8 cellular contexts compared by ENCODE assay signal in the genomic region with DNA sequence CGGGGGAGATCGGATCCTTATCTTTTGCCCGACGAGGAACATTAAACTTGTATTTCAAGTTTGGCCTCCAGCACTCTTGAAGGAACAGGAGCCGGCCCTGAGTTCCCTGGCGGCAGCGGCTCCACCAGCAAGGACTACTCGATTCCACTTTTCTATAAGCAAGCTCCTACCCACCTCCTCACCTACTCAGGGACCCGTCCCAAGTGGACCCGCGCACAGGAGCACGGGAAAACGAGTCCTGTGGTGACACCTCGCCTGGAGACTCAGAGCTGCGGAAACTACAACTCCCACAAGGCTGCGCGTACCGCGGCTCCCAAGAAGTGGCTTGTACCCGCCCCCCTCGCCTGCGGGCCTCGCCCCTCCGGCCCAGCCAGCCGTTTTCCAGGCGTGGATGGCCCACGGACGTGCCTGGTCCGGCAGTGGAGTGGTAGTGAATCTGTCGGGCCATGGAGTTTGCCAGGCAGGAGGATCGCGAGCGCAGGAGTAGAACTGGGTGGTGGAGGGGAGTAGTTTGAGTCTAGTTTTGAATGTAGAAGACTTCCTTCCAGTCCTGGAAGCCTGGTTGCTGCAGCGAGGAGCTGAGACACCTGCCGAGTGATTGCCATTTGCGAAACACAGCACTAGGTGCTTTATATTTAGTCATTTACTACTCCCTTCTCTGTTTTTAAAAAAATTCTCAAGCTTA. TPM values are rescaled to one million over a fixed set of nuclear protein-coding genes. Genes with fewer than 3 reads are reported as not detected.
DNase-seq lines count a peak whose midpoint lies in the region; ATAC-seq and TF ChIP-seq lines count a peak whose summit lies in the region.

A gene (minus strand): TSS at position 206 of the 685 bp plus-strand sequence. CDS start 476 bp downstream, outside the sequence.

- no peaks in the 10 kb centered on the region for H3K27me3 ChIP-seq in heart right ventricle
- no peaks in the 10 kb centered on the region for H3K27me3 ChIP-seq in upper lobe of left lung

- DNase-seq in GM12865 (ENCODE audit: low read depth) (peak; percentile 93), NCI-H1417 (lab: John Stamatoyannopoulos, UW) (peak; percentile 95 to 99 (median 96)), T-helper 1 cell (peak; percentile 70 to 92 (median 79)), amniotic epithelial cell (ENCODE audit: low read depth) (peak; percentile 96), heart right ventricle (peak; percentile 95), pons (ENCODE audit: low spot score) (peak; percentile 97), upper lobe of left lung (peak; percentile 94 to 99)

- H3K27ac ChIP-seq in heart right ventricle (peak within 1 kb of the TSS; percentile 5 to 83 (median 77)), upper lobe of left lung (peak within 1 kb of the TSS; percentile 65 to 90 (median 86))

- no peak for TF ChIP-seq EP300 in upper lobe of left lung (IDR thresholded peaks at IDR 0.05)

- no peaks in the 10 kb centered on the region for H3K36me3 ChIP-seq in heart right ventricle
- H3K36me3 ChIP-seq in upper lobe of left lung: no peaks in the 10 kb centered on the region

- peak in 2 of 4 donors; percentile 70 to 80 for TF ChIP-seq POLR2A in upper lobe of left lung (IDR thresholded peaks at IDR 0.05)

- intact Hi-C loops in heart right ventricle (cut with DNase I): no loop called here

- ATAC-seq in HG02763 (IDR thresholded peaks at IDR 0.05; ENCODE audit: unreplicated experiment): peak; percentile 98
- peak; percentile 99 to 100 (median 99) for ATAC-seq in heart right ventricle
- peak; percentile 98 to 100 for ATAC-seq in upper lobe of left lung (ENCODE audit: low FRiP score in 2 of 2)

- TF ChIP-seq CTCF in GM12865 (IDR thresholded peaks at IDR 0.05; ENCODE audit: insufficient read depth, low read depth, low read length, missing control alignments) (no peak), heart right ventricle (IDR thresholded peaks at IDR 0.05) (peak in 1 of 9 donors; percentile 6), upper lobe of left lung (IDR thresholded peaks at IDR 0.05) (peak in 1 of 6 experiments; percentile 17)

- H3K9me3 ChIP-seq in heart right ventricle (no peaks in the 10 kb centered on the region), upper lobe of left lung (no peaks in the 10 kb centered on the region)

- H3K4me3 ChIP-seq in GM12865 (ENCODE audit: low read depth, low read length) (peak within 1 kb of the TSS; percentile 83), heart right ventricle (peak within 1 kb of the TSS; percentile 45 to 91 (median 80)), upper lobe of left lung (peak within 1 kb of the TSS; percentile 72 to 96 (median 79))

- 1 to 2% methylated on average over 36 of the region's 36 CpGs for WGBS in heart right ventricle, 2 donors
- WGBS in upper lobe of left lung, 2 donors: 3% methylated on average over 14 to 22 of the region's 36 CpGs

- peaks cover 0 to 19% (median 9%) of the 10 kb centered on the region in 9 donors for H3K4me1 ChIP-seq in heart right ventricle
- peaks cover 0 to 16% (median 8%) of the 10 kb centered on the region in 4 donors for H3K4me1 ChIP-seq in upper lobe of left lung

RNA-seq across cellular contexts. Expression of the gene that starts here (rescaled TPM):
- 10 to 100 TPM in 8 of 10 donors, 1 to 10 TPM in 2; 5.0 to 24.8 (median 18.0) TPM for total RNA-seq in heart right ventricle
- 10 to 100 TPM in 1 of 2 donors, 1 to 10 TPM in 1; 7.1 to 11.6 TPM for polyA plus RNA-seq in heart right ventricle
- 10 to 100 TPM in 5 of 6 donors, 1 to 10 TPM in 1; 8.1 to 60.8 (median 21.6) TPM for total RNA-seq in upper lobe of left lung

Comparison
In these comparisons a context has a peak if more than half of its experiments do, and no peak if none do; other contexts are left out.
1. Peak in every context shown above with its lines: DNase-seq, ATAC-seq, H3K4me3 ChIP-seq and H3K27ac ChIP-seq.